In the genomic region with DNA sequence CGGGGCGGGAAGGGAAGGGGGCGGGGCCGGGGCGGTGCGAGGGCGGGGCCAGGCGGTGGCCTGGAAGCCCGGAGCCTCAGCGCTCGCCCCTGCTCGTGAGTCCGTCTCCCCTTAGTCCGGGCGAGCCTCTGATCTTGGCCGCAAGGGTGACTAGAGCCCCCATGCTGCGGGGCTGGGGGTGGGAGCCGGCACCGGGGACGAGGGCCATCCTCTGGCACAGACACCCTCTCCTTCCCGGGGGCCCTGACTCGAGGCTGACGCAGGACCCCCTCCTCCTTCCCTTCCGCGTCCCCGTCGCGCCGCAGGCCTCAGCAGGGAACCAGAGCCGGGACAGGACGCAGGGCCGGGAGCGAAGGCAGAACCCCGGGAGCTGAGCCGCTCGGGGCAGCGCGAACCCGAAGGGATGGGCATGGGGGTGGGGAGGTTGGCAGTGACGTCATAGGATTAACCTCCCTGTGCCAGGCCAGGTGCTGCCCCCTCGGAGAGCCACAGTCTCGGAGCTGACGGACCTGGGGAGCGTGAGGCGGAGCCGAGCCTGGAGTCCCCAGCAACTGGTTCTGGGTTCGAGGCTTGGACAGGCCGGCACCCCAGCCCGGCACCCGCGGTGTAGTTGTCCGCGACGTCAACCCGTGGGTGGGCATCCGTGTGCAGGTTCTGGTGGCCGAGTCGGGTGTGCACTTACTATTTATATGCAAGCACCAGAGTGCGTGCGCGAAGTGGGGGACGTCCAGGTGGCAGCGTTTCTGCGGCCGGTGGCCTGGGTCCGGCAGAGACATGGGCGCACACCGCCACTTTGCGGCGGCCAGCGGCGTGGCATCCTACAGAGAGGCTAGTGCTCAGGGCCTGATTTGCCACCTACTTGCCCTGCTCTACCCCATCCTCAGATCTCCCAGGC, we compare ENCODE assay signal across 9 cellular contexts. TPM values are rescaled to one million over a fixed set of nuclear protein-coding genes. Genes with fewer than 3 reads are reported as not detected.
DNase-seq lines count a peak whose midpoint lies in the region; ATAC-seq, FAIRE-seq and TF ChIP-seq lines count a peak whose summit lies in the region.
"Had no signal": no experiment of that assay in that cellular context is flagged by ENCODE, and none has a peak within 500 bp of the region (broad histone marks: within the 10 kb centered on the region; RNA-seq: fewer than 3 reads in every experiment).

No MANE protein-coding gene starts in this region.

- H3K9me3 Mint-ChIP-seq in activated CD4-positive, alpha-beta memory T cell treated with anti-CD3 and anti-CD28 coated beads, Interleukin-2, amount 10 ng/mL, durations not matched to agents 7 days and 5 days: no peaks in the 10 kb centered on the region

- peak overlapping the region; percentile 69 for H3K4me3 ChIP-seq in lung

- H3K27ac Mint-ChIP-seq in activated CD4-positive, alpha-beta memory T cell treated with anti-CD3 and anti-CD28 coated beads, Interleukin-2, amount 10 ng/mL, durations not matched to agents 7 days and 5 days: peak overlapping the region; percentile 73

- POLR2A ChIA-PET in activated CD4-positive, alpha-beta memory T cell treated with anti-CD3 and anti-CD28 coated beads, Interleukin-2, amount 10 ng/mL, durations not matched to agents 7 days and 5 days (lab: Charles Lee): interaction anchor here (1.0 kb wide), 1 partner anchor 16 kb away, joined by 3 read pairs; a partner anchor contains a TSS

- TF ChIP-seq CTCF in D721Med (IDR thresholded peaks at IDR 0.05; ENCODE audit: insufficient read depth, missing control alignments) (peak; percentile 45), lung (IDR thresholded peaks at IDR 0.05; ENCODE audit: control extremely low read depth, extremely low read depth) (peak; percentile 94)

- ATAC-seq in HG02642 (IDR thresholded peaks at IDR 0.05; ENCODE audit: poor library complexity, unreplicated experiment) (peak; percentile 37), lung (ENCODE audit: insufficient read depth, low FRiP score) (peak; percentile 71), HG02884 (IDR thresholded peaks at IDR 0.05; ENCODE audit: unreplicated experiment) (no peak)

- no peaks in the 10 kb centered on the region for H3K9me3 ChIP-seq in lung (ENCODE audit: control insufficient read depth in 2 of 2, insufficient read depth in 1 of 2, low read length in 1 of 2)

- peak overlapping the region; percentile 85 for H3K4me3 Mint-ChIP-seq in activated CD4-positive, alpha-beta memory T cell treated with anti-CD3 and anti-CD28 coated beads, Interleukin-2, amount 10 ng/mL, durations not matched to agents 7 days and 5 days

- peaks cover 9% of the 10 kb centered on the region for H3K27me3 Mint-ChIP-seq in activated CD4-positive, alpha-beta memory T cell treated with anti-CD3 and anti-CD28 coated beads, Interleukin-2, amount 10 ng/mL, durations not matched to agents 7 days and 5 days

- H3K27ac ChIP-seq in lung (ENCODE audit: low read depth in 1 of 2, low read length in 1 of 2): peak overlapping the region; percentile 87 to 96

- peaks cover 0 to under 1% of the 10 kb centered on the region in 2 donors for H3K36me3 ChIP-seq in lung (ENCODE audit: control insufficient read depth in 2 of 2, insufficient read depth in 2 of 2, low read length in 2 of 2)

- no peak for FAIRE-seq in D721Med (lab: Jason Lieb, UNC)
- FAIRE-seq: endometrium had no signal

- CTCF ChIA-PET in activated CD4-positive, alpha-beta memory T cell treated with anti-CD3 and anti-CD28 coated beads, Interleukin-2, amount 10 ng/mL, durations not matched to agents 7 days and 5 days (lab: Charles Lee): interaction anchor here (0.6 to 11.5 kb wide), 4 partner anchors 16 to 357 kb away, joined by 3 to 347 read pairs (median 112); a partner anchor contains a TSS

- peaks cover 19% of the 10 kb centered on the region for H3K4me1 Mint-ChIP-seq in activated CD4-positive, alpha-beta memory T cell treated with anti-CD3 and anti-CD28 coated beads, Interleukin-2, amount 10 ng/mL, durations not matched to agents 7 days and 5 days

- H3K27me3 ChIP-seq in lung (ENCODE audit: control insufficient read depth, insufficient read depth): no peaks in the 10 kb centered on the region

- H3K4me1 ChIP-seq in lung (ENCODE audit: control insufficient read depth in 2 of 2, insufficient read depth in 2 of 2, low read length in 2 of 2): peaks cover 4 to 17% of the 10 kb centered on the region in 2 donors

- no peaks in the 10 kb centered on the region for H3K36me3 Mint-ChIP-seq in activated CD4-positive, alpha-beta memory T cell treated with anti-CD3 and anti-CD28 coated beads, Interleukin-2, amount 10 ng/mL, durations not matched to agents 7 days and 5 days (ENCODE audit: low read depth)

- WGBS in lung, 2 donors: 0 to 1% methylated on average over 55 to 72 of the region's 72 CpGs

- DNase-seq in D721Med (ENCODE audit: insufficient read length, low spot score) (peak; percentile 83), NCI-H748 treated with DMSO at 0.1 percent for 48 hours (lab: John Stamatoyannopoulos, UW) (peak; percentile 68), lung (ENCODE audit: low spot score) (peak; percentile 80)
- DNase-seq in activated CD4-positive, alpha-beta memory T cell treated with anti-CD3 and anti-CD28 coated beads, Interleukin-2, amount 10 ng/mL, durations not matched to agents 7 days and 5 days: peak; percentile 74
- DNase-seq in effector CD8-positive, alpha-beta T cell (lab: John Stamatoyannopoulos, UW): peak; percentile 60
- DNase-seq in stimulated activated CD4-positive, alpha-beta T cell treated with anti-CD3 and anti-CD28 coated beads, TNF-alpha, amount 100 ng/mL, for 24 hours (ENCODE audit: low read depth in 3 of 3): peak; percentile 40 to 65 (median 48)

RNA-seq across cellular contexts. Expression of a gene that starts 0.5 kb away (rescaled TPM):
- total RNA-seq in activated CD4-positive, alpha-beta memory T cell treated with anti-CD3 and anti-CD28 coated beads, Interleukin-2, amount 10 ng/mL, durations not matched to agents 7 days and 5 days: 1 to 10 TPM; 2.7 to 3.1 TPM
- total RNA-seq in lung: 10 to 100 TPM in 1 of 2 donors, 1 to 10 TPM in 1; 3.6 to 43.3 TPM
- 10 to 100 TPM; 13.6 to 24.2 TPM for polyA plus RNA-seq in lung

RNA-seq across cellular contexts. Expression of a gene that starts 2.7 kb away (rescaled TPM):
- 10 to 100 TPM; 15.0 to 17.8 TPM for total RNA-seq in activated CD4-positive, alpha-beta memory T cell treated with anti-CD3 and anti-CD28 coated beads, Interleukin-2, amount 10 ng/mL, durations not matched to agents 7 days and 5 days
- 10 to 100 TPM; 12.6 to 12.7 TPM for total RNA-seq in lung
- polyA plus RNA-seq in lung: 10 to 100 TPM in 1 of 2 donors, 1 to 10 TPM in 1; 7.8 to 15.7 TPM

RNA-seq across cellular contexts. Expression of a gene that starts 15.5 kb away (rescaled TPM):
- total RNA-seq in activated CD4-positive, alpha-beta memory T cell treated with anti-CD3 and anti-CD28 coated beads, Interleukin-2, amount 10 ng/mL, durations not matched to agents 7 days and 5 days: 10 to 100 TPM; 35.0 to 35.8 TPM
- total RNA-seq in lung: 10 to 100 TPM; 25.3 to 34.4 TPM
- 10 to 100 TPM; 14.5 to 18.7 TPM for polyA plus RNA-seq in lung

RNA-seq across cellular contexts. Expression of a gene that starts 28.9 kb away (rescaled TPM):
- 1 to 10 TPM; 6.5 to 8.0 TPM for total RNA-seq in activated CD4-positive, alpha-beta memory T cell treated with anti-CD3 and anti-CD28 coated beads, Interleukin-2, amount 10 ng/mL, durations not matched to agents 7 days and 5 days
- 10 to 100 TPM in 1 of 2 donors, 1 to 10 TPM in 1; 7.6 to 10.6 TPM for total RNA-seq in lung
- 1 to 10 TPM; 4.3 to 6.5 TPM for polyA plus RNA-seq in lung
